Comparison of ENCODE assay signal across 1 cellular context in the genomic region with DNA sequence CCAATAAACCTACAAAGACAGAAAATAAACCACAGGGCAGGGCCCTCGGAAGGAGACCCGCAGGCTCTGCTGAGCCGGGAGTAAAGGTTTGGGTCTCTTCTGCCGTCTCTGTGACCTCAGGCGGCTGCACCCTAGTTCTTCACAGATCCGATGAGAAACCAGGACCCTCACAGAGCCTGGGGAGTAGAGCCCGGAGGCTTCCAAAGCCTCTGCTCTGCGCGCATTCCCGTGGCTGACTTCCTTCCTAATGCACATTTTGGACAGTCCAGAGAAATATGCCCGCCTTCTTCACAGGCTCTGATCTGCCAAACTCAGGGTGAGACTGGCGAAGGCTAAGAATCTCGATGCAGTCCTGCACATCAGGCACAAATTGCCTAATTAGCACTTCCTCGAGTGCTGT.
TF ChIP-seq lines count a peak whose summit lies in the region.

No MANE protein-coding gene starts in this region.

TF ChIP-seq in H1, 55 proteins besides CTCF, POLR2A, EP300 and RAD21 (continued from another document):
- TF ChIP-seq, protein P1, sequence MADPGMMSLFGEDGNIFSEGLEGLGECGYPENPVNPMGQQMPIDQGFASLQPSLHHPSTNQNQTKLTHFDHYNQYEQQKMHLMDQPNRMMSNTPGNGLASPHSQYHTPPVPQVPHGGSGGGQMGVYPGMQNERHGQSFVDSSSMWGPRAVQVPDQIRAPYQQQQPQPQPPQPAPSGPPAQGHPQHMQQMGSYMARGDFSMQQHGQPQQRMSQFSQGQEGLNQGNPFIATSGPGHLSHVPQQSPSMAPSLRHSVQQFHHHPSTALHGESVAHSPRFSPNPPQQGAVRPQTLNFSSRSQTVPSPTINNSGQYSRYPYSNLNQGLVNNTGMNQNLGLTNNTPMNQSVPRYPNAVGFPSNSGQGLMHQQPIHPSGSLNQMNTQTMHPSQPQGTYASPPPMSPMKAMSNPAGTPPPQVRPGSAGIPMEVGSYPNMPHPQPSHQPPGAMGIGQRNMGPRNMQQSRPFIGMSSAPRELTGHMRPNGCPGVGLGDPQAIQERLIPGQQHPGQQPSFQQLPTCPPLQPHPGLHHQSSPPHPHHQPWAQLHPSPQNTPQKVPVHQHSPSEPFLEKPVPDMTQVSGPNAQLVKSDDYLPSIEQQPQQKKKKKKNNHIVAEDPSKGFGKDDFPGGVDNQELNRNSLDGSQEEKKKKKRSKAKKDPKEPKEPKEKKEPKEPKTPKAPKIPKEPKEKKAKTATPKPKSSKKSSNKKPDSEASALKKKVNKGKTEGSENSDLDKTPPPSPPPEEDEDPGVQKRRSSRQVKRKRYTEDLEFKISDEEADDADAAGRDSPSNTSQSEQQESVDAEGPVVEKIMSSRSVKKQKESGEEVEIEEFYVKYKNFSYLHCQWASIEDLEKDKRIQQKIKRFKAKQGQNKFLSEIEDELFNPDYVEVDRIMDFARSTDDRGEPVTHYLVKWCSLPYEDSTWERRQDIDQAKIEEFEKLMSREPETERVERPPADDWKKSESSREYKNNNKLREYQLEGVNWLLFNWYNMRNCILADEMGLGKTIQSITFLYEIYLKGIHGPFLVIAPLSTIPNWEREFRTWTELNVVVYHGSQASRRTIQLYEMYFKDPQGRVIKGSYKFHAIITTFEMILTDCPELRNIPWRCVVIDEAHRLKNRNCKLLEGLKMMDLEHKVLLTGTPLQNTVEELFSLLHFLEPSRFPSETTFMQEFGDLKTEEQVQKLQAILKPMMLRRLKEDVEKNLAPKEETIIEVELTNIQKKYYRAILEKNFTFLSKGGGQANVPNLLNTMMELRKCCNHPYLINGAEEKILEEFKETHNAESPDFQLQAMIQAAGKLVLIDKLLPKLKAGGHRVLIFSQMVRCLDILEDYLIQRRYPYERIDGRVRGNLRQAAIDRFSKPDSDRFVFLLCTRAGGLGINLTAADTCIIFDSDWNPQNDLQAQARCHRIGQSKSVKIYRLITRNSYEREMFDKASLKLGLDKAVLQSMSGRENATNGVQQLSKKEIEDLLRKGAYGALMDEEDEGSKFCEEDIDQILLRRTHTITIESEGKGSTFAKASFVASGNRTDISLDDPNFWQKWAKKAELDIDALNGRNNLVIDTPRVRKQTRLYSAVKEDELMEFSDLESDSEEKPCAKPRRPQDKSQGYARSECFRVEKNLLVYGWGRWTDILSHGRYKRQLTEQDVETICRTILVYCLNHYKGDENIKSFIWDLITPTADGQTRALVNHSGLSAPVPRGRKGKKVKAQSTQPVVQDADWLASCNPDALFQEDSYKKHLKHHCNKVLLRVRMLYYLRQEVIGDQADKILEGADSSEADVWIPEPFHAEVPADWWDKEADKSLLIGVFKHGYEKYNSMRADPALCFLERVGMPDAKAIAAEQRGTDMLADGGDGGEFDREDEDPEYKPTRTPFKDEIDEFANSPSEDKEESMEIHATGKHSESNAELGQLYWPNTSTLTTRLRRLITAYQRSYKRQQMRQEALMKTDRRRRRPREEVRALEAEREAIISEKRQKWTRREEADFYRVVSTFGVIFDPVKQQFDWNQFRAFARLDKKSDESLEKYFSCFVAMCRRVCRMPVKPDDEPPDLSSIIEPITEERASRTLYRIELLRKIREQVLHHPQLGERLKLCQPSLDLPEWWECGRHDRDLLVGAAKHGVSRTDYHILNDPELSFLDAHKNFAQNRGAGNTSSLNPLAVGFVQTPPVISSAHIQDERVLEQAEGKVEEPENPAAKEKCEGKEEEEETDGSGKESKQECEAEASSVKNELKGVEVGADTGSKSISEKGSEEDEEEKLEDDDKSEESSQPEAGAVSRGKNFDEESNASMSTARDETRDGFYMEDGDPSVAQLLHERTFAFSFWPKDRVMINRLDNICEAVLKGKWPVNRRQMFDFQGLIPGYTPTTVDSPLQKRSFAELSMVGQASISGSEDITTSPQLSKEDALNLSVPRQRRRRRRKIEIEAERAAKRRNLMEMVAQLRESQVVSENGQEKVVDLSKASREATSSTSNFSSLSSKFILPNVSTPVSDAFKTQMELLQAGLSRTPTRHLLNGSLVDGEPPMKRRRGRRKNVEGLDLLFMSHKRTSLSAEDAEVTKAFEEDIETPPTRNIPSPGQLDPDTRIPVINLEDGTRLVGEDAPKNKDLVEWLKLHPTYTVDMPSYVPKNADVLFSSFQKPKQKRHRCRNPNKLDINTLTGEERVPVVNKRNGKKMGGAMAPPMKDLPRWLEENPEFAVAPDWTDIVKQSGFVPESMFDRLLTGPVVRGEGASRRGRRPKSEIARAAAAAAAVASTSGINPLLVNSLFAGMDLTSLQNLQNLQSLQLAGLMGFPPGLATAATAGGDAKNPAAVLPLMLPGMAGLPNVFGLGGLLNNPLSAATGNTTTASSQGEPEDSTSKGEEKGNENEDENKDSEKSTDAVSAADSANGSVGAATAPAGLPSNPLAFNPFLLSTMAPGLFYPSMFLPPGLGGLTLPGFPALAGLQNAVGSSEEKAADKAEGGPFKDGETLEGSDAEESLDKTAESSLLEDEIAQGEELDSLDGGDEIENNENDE (IDR thresholded peaks at IDR 0.05; ENCODE audit: insufficient replicate concordance, low read length), result no peak
- TF ChIP-seq RNF2 (IDR thresholded peaks at IDR 0.05; ENCODE audit: borderline replicate concordance, low read depth, low read length, missing control alignments, poor library complexity, severe bottlenecking), result no peak
- no peak for TF ChIP-seq TCF12 (IDR thresholded peaks at IDR 0.05; ENCODE audit: low read depth, low read length)
- no peak for TF ChIP-seq GABPA (IDR thresholded peaks at IDR 0.05; ENCODE audit: borderline replicate concordance, insufficient read depth, low read length)
- TF ChIP-seq NANOG (IDR thresholded peaks at IDR 0.05; ENCODE audit: insufficient read depth, low read depth, low read length, poor library complexity, severe bottlenecking), result no peak
- TF ChIP-seq CHD2 (IDR thresholded peaks at IDR 0.05; ENCODE audit: low read length), result no peak
- TF ChIP-seq BACH1 (IDR thresholded peaks at IDR 0.05; ENCODE audit: low read length), result no peak
- no peak for TF ChIP-seq SUZ12 (IDR thresholded peaks at IDR 0.05; ENCODE audit: low read length)
- no peak for TF ChIP-seq SP4 (IDR thresholded peaks at IDR 0.05; ENCODE audit: low read length)
- TF ChIP-seq CHD1 (IDR thresholded peaks at IDR 0.05; ENCODE audit: low read depth, low read length), result no peak
- TF ChIP-seq, protein P2, sequence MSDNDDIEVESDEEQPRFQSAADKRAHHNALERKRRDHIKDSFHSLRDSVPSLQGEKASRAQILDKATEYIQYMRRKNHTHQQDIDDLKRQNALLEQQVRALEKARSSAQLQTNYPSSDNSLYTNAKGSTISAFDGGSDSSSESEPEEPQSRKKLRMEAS (IDR thresholded peaks at IDR 0.05), result no peak
- no peak for TF ChIP-seq GTF2F1 (IDR thresholded peaks at IDR 0.05; ENCODE audit: borderline replicate concordance, low read depth, low read length)
